In the genomic region with DNA sequence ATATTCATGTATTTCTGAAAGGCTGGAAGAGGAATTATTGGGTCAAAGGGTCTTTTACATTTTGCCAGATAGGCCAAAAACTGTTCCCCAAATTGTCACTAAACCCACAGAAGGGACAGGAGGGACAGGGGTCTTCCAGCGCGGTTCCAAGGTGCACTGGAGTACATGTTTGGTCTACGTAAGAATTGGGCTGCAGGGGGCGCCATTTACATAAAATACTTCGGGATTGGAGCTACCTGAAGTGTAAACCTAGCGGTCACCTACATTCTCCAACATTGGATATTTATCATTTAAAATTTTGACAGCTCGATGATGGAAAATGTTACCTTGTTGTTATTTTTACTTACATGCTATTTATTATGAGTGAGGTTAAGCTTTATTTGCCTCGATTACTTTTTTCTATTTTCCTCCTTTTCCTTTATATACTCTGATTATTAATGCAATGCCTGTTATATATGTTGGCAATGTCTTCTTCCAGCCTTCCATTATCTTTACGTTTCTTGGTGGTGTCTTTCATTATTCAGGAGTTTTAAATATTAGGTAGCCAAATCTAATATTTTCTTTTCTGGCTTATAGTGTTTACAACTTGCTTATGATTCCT, we compare ENCODE assay signal across 8 cellular contexts. TPM values are rescaled to one million over a fixed set of nuclear protein-coding genes. Genes with fewer than 3 reads are reported as not detected.
DNase-seq lines count a peak whose midpoint lies in the region; ATAC-seq and TF ChIP-seq lines count a peak whose summit lies in the region.
"Had no signal": no experiment of that assay in that cellular context is flagged by ENCODE, and none has a peak within 500 bp of the region (broad histone marks: within the 10 kb centered on the region; RNA-seq: fewer than 3 reads in every experiment).

No MANE protein-coding gene starts in this region.

- WGBS in lower leg skin, 2 donors: 40 to 80% methylated on average over 9 of the region's 9 CpGs
- 39 to 77% (median 73%) methylated on average over 9 of the region's 9 CpGs for WGBS in spleen, 5 donors

- TF ChIP-seq POLR2A in lower leg skin (IDR thresholded peaks at IDR 0.05) (no peak), spleen (IDR thresholded peaks at IDR 0.05) (no peak)

- H3K4me3 ChIP-seq in GM12875 (ENCODE audit: low read depth, low read length): no peak overlapping the region
- H3K4me3 ChIP-seq in lower leg skin (ENCODE audit: low read depth, poor library complexity, severe bottlenecking): no peak overlapping the region
- H3K4me3 ChIP-seq in spleen: no peak overlapping the region

- H3K27me3 Mint-ChIP-seq in T-helper 2 cell treated with Interferon-gamma antibody and Interleukin-4, amounts not matched to agents 5 μg/mL and 100 μg/mL, for 36 hours (ENCODE audit: low read depth): peaks cover 41% of the 10 kb centered on the region

- H3K4me1 Mint-ChIP-seq in T-helper 2 cell treated with Interferon-gamma antibody and Interleukin-4, amounts not matched to agents 5 μg/mL and 100 μg/mL, for 36 hours (ENCODE audit: low read depth): no peaks in the 10 kb centered on the region

- H3K36me3 Mint-ChIP-seq in T-helper 2 cell treated with Interferon-gamma antibody and Interleukin-4, amounts not matched to agents 5 μg/mL and 100 μg/mL, for 36 hours (ENCODE audit: low read depth): no peaks in the 10 kb centered on the region

- no peak overlapping the region for H3K27ac ChIP-seq in spleen

- H3K36me3 ChIP-seq in spleen: no peaks in the 10 kb centered on the region

- H3K27ac Mint-ChIP-seq in T-helper 2 cell treated with Interferon-gamma antibody and Interleukin-4, amounts not matched to agents 5 μg/mL and 100 μg/mL, for 36 hours: no peak overlapping the region

- intact Hi-C loops in lower leg skin (cut with DNase I; ENCODE audit: low total_unique reads): no loop called here
- intact Hi-C loops in spleen (cut with DNase I; ENCODE audit: low total_unique reads): no loop called here

- peak; percentile 38 for DNase-seq in T-helper 2 cell treated with Interferon-gamma antibody and Interleukin-4, amounts not matched to agents 5 μg/mL and 100 μg/mL, for 36 hours (ENCODE audit: low spot score)
- DNase-seq in lower leg skin (ENCODE audit: low spot score in 2 of 2) (peak; percentile 43 to 90), pons (ENCODE audit: low spot score) (no peak), spleen (no peak), AG08396 (ENCODE audit: low spot score) (no peak)

- peaks cover 0 to 62% (median 10%) of the 10 kb centered on the region in 7 donors for H3K27me3 ChIP-seq in spleen (replicated peaks in 1 of 7)

- no peaks in the 10 kb centered on the region for H3K9me3 Mint-ChIP-seq in T-helper 2 cell treated with Interferon-gamma antibody and Interleukin-4, amounts not matched to agents 5 μg/mL and 100 μg/mL, for 36 hours

- peak; percentile 60; the same call in 1 of the 2 replicates for TF ChIP-seq CTCF in GM12875 (IDR thresholded peaks at IDR 0.05; ENCODE audit: borderline replicate concordance, insufficient read depth, low read depth, low read length)
- TF ChIP-seq CTCF in lower leg skin (IDR thresholded peaks at IDR 0.05): no peak
- TF ChIP-seq CTCF in spleen (IDR thresholded peaks at IDR 0.05 in 8 of 11, conservative IDR thresholded peaks at IDR 0.05 in 3 of 11): peak in 2 of 11 experiments; percentile 44 to 62

- H3K4me1 ChIP-seq in spleen: no peaks in the 10 kb centered on the region

- ATAC-seq in HG02678 (IDR thresholded peaks at IDR 0.05; ENCODE audit: unreplicated experiment): peak; percentile 80

- H3K9me3 ChIP-seq in spleen: no peaks in the 10 kb centered on the region

- no peak overlapping the region for H3K4me3 Mint-ChIP-seq in T-helper 2 cell treated with Interferon-gamma antibody and Interleukin-4, amounts not matched to agents 5 μg/mL and 100 μg/mL, for 36 hours

RNA-seq across cellular contexts. Expression of a gene that starts 43.0 kb away (rescaled TPM):
- not detected for total RNA-seq in lower leg skin
- 1 to 10 TPM in 2 of 7 donors, under 1 TPM in 5; 0.46 to 2.0 (median 0.83) TPM for total RNA-seq in spleen
- polyA plus RNA-seq in spleen: under 1 TPM; 0.15 to 0.29 (median 0.22) TPM
- total RNA-seq: LHCN-M2 had no signal

Comparison
In these comparisons a context has a peak if more than half of its experiments do, and no peak if none do; other contexts are left out.
1. DNase-seq: peak in T-helper 2 cell treated with Interferon-gamma antibody and Interleukin-4, amounts not matched to agents 5 μg/mL and 100 μg/mL, for 36 hours (single experiment) and lower leg skin (2 of 2); none in pons (single experiment), spleen (single experiment) and AG08396 (single experiment).